11 cellular contexts compared by ENCODE assay signal in the genomic region with DNA sequence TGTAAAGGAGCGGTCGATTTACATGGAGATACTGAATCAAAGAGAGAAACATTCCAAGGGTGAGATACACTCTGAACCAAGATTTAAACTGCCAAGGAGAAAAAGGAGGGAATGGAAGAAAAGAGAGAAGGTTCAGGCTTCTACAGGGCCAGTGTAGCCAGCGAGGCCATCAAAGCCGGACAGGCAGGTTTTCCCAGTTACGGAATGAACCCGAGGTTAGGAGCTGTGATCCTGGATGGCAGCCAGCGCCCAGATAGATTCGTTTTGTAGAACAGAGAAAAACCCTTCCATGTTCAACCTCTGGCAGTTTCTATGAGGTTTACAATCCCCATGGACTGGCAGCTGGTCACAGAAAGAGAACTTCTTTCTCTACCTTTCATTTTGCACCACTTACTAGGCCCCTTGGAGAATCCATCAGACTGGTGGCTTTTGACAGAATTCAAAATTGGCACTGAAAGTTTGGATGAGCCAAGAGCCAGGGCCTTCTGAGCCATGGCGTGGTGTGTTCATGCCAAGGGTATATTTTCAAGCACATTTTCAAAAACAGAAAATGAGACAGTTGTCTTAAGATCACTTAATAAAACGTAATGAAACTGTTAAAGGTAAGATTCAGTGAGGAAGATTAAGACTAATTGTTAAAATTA.
DNase-seq lines count a peak whose midpoint lies in the region; ATAC-seq and TF ChIP-seq lines count a peak whose summit lies in the region.
"Had no signal": no experiment of that assay in that cellular context is flagged by ENCODE, and none has a peak within 500 bp of the region (broad histone marks: within the 10 kb centered on the region; RNA-seq: fewer than 3 reads in every experiment).

No MANE protein-coding gene starts in this region.

- peaks cover 0 to 8% (median 2%) of the 10 kb centered on the region in 4 donors for H3K4me1 ChIP-seq in Peyer's patch
- H3K4me1 ChIP-seq in left lung: peaks cover 23 to 75% of the 10 kb centered on the region in 2 donors
- H3K4me1 ChIP-seq in upper lobe of left lung: peaks cover 11 to 59% (median 40%) of the 10 kb centered on the region in 4 donors

- TF ChIP-seq POLR2A in Peyer's patch (IDR thresholded peaks at IDR 0.05) (no peak), upper lobe of left lung (IDR thresholded peaks at IDR 0.05) (no peak)

- 67 to 83% methylated on average over 10 of the region's 10 CpGs for WGBS in upper lobe of left lung, 2 donors

- TF ChIP-seq CTCF in Peyer's patch (IDR thresholded peaks at IDR 0.05) (no peak), left lung (IDR thresholded peaks at IDR 0.05) (no peak), upper lobe of left lung (IDR thresholded peaks at IDR 0.05) (no peak)

- H3K27ac Mint-ChIP-seq in activated naive CD4-positive, alpha-beta T cell treated with anti-CD3 and anti-CD28 coated beads, Interleukin-2, amount 10 ng/mL, durations not matched to agents 7 days and 5 days: peak overlapping the region; percentile 65
- no peak overlapping the region for H3K27ac Mint-ChIP-seq in activated naive CD4-positive, alpha-beta T cell treated with anti-CD3 and anti-CD28 coated beads for 36 hours

- CTCF ChIA-PET in activated naive CD4-positive, alpha-beta T cell treated with anti-CD3 and anti-CD28 coated beads, Interleukin-2, amount 10 ng/mL, durations not matched to agents 7 days and 5 days (lab: Charles Lee): interaction anchor here (1.3 kb wide), 1 partner anchor 11 kb away, joined by 5 read pairs; no protein-coding TSS in a partner anchor
- CTCF ChIA-PET in activated naive CD4-positive, alpha-beta T cell treated with anti-CD3 and anti-CD28 coated beads for 36 hours (lab: Charles Lee): interaction anchor here (0.9 kb wide), 1 partner anchor 10 kb away, joined by 3 read pairs; no protein-coding TSS in a partner anchor

- ATAC-seq in left lung (peak; percentile 55), upper lobe of left lung (ENCODE audit: low FRiP score in 2 of 2) (peak; percentile 33 to 74)

- H3K27me3 ChIP-seq in Peyer's patch (no peaks in the 10 kb centered on the region), left lung (no peaks in the 10 kb centered on the region), upper lobe of left lung (no peaks in the 10 kb centered on the region)

- H3K9me3 ChIP-seq in Peyer's patch (no peaks in the 10 kb centered on the region), left lung (no peaks in the 10 kb centered on the region), upper lobe of left lung (no peaks in the 10 kb centered on the region)

- intact Hi-C loops in activated naive CD4-positive, alpha-beta T cell treated with anti-CD3 and anti-CD28 coated beads for 36 hours (cut with micrococcal nuclease): no loop called here
- intact Hi-C loops in left lung (cut with DNase I): no loop called here

- peaks cover 48% of the 10 kb centered on the region for H3K4me1 Mint-ChIP-seq in activated naive CD4-positive, alpha-beta T cell treated with anti-CD3 and anti-CD28 coated beads, Interleukin-2, amount 10 ng/mL, durations not matched to agents 7 days and 5 days
- H3K4me1 Mint-ChIP-seq in activated naive CD4-positive, alpha-beta T cell treated with anti-CD3 and anti-CD28 coated beads for 36 hours (ENCODE audit: low read depth): peaks cover 60% of the 10 kb centered on the region

- H3K36me3 ChIP-seq in Peyer's patch: peaks cover 0 to 4% (median 0%) of the 10 kb centered on the region in 3 donors
- H3K36me3 ChIP-seq in left lung: peaks cover 0 to 79% of the 10 kb centered on the region in 2 donors
- H3K36me3 ChIP-seq in upper lobe of left lung: peaks cover 0 to 52% (median 13%) of the 10 kb centered on the region in 4 donors
- H3K36me3 ChIP-seq: cardiac muscle cell had no signal

- H3K4me3 Mint-ChIP-seq in activated naive CD4-positive, alpha-beta T cell treated with anti-CD3 and anti-CD28 coated beads, Interleukin-2, amount 10 ng/mL, durations not matched to agents 7 days and 5 days: no peak overlapping the region
- H3K4me3 Mint-ChIP-seq in activated naive CD4-positive, alpha-beta T cell treated with anti-CD3 and anti-CD28 coated beads for 36 hours: no peak overlapping the region

- H3K9me3 Mint-ChIP-seq in activated naive CD4-positive, alpha-beta T cell treated with anti-CD3 and anti-CD28 coated beads, Interleukin-2, amount 10 ng/mL, durations not matched to agents 7 days and 5 days: no peaks in the 10 kb centered on the region
- no peaks in the 10 kb centered on the region for H3K9me3 Mint-ChIP-seq in activated naive CD4-positive, alpha-beta T cell treated with anti-CD3 and anti-CD28 coated beads for 36 hours

- no peak overlapping the region for H3K4me3 ChIP-seq in Peyer's patch
- H3K4me3 ChIP-seq in left lung: no peak overlapping the region
- H3K4me3 ChIP-seq in upper lobe of left lung: no peak overlapping the region
- H3K4me3 ChIP-seq: cardiac muscle cell had no signal

- peaks cover 55% of the 10 kb centered on the region for H3K36me3 Mint-ChIP-seq in activated naive CD4-positive, alpha-beta T cell treated with anti-CD3 and anti-CD28 coated beads, Interleukin-2, amount 10 ng/mL, durations not matched to agents 7 days and 5 days
- peaks cover 57% of the 10 kb centered on the region for H3K36me3 Mint-ChIP-seq in activated naive CD4-positive, alpha-beta T cell treated with anti-CD3 and anti-CD28 coated beads for 36 hours (ENCODE audit: low read depth)

- H3K27me3 Mint-ChIP-seq in activated naive CD4-positive, alpha-beta T cell treated with anti-CD3 and anti-CD28 coated beads, Interleukin-2, amount 10 ng/mL, durations not matched to agents 7 days and 5 days: no peaks in the 10 kb centered on the region
- no peaks in the 10 kb centered on the region for H3K27me3 Mint-ChIP-seq in activated naive CD4-positive, alpha-beta T cell treated with anti-CD3 and anti-CD28 coated beads for 36 hours (ENCODE audit: low read depth)

- H3K27ac ChIP-seq in Peyer's patch (peak overlapping the region in 3 of 4 donors; percentile 25 to 36 (median 28)), left lung (peak overlapping the region; percentile 62 to 98), upper lobe of left lung (peak overlapping the region; percentile 28 to 70 (median 68))
- H3K27ac ChIP-seq: cardiac muscle cell had no signal

- DNase-seq in activated naive CD4-positive, alpha-beta T cell treated with anti-CD3 and anti-CD28 coated beads, Interleukin-2, amount 10 ng/mL, durations not matched to agents 7 days and 5 days: no peak
- no peak for DNase-seq in activated naive CD4-positive, alpha-beta T cell treated with anti-CD3 and anti-CD28 coated beads for 36 hours
- DNase-seq in Peyer's patch (peak in 2 of 3 donors; percentile 74 to 82), left lung (peak; percentile 81 to 82), upper lobe of left lung (peak in 1 of 2 donors; percentile 91), DMS 273 treated with DMSO at 0.1 percent for 48 hours (lab: John Stamatoyannopoulos, UW) (no peak), C1 segment of cervical spinal cord (lab: John Stamatoyannopoulos, UW) (no peak)
- no peak for DNase-seq in stimulated activated CD4-positive, alpha-beta T cell treated with anti-CD3 and anti-CD28 coated beads, Interleukin-4, amount 100 ng/mL, for 24 hours
- DNase-seq: activated CD8-positive, alpha-beta memory T cell treated with anti-CD3 and anti-CD28 coated beads, Interleukin-2, amount 50 U/mL, for 4 hours; kidney glomerular epithelial cell had no signal

- peak in 1 of 4 donors; percentile 64 for TF ChIP-seq EP300 in upper lobe of left lung (IDR thresholded peaks at IDR 0.05)

Comparison
In these comparisons a context has a peak if more than half of its experiments do, and no peak if none do; other contexts are left out.
1. DNase-seq: peak in Peyer's patch (2 of 3) and left lung (2 of 2); none in activated naive CD4-positive, alpha-beta T cell treated with anti-CD3 and anti-CD28 coated beads, Interleukin-2, amount 10 ng/mL, durations not matched to agents 7 days and 5 days (single experiment), activated naive CD4-positive, alpha-beta T cell treated with anti-CD3 and anti-CD28 coated beads for 36 hours (single experiment), DMS 273 treated with DMSO at 0.1 percent for 48 hours (single experiment), stimulated activated CD4-positive, alpha-beta T cell treated with anti-CD3 and anti-CD28 coated beads, Interleukin-4, amount 100 ng/mL, for 24 hours (single experiment) and C1 segment of cervical spinal cord (0 of 14).
2. H3K27ac ChIP-seq: peak in every context shown above with its lines; median percentile 80 in left lung; 68 in upper lobe of left lung; 28 in Peyer's patch.